In genomic region chr1:169529068-169529642, GRCh38 we compare ENCODE assay signal across 10 cellular contexts. TPM values are rescaled to one million over a fixed set of nuclear protein-coding genes. Genes with fewer than 3 reads are reported as not detected.
DNase-seq lines count a peak whose midpoint lies in the region; ATAC-seq and TF ChIP-seq lines count a peak whose summit lies in the region.
"Had no signal": no experiment of that assay in that cellular context is flagged by ENCODE, and none has a peak within 500 bp of the region (broad histone marks: within the 10 kb centered on the region; RNA-seq: fewer than 3 reads in every experiment).

No MANE protein-coding gene starts in this region.

- H3K4me3 ChIP-seq in OCI-LY3 (ENCODE audit: low read length) (peak overlapping the region; percentile 58), hepatocyte (no peak overlapping the region), thyroid gland (replicated peaks in 1 of 3) (no peak overlapping the region), dorsolateral prefrontal cortex (no peak overlapping the region)

- H2AFZ ChIP-seq in OCI-LY3 (ENCODE audit: low read depth, low read length) (no peak overlapping the region), hepatocyte (no peak overlapping the region)

- TF ChIP-seq CTCF in OCI-LY3 (IDR thresholded peaks at IDR 0.05; ENCODE audit: low read depth, low read length) (no peak), hepatocyte (IDR thresholded peaks at IDR 0.05; ENCODE audit: poor library complexity) (no peak), thyroid gland (IDR thresholded peaks at IDR 0.05) (no peak), dorsolateral prefrontal cortex (IDR thresholded peaks at IDR 0.05 in 54 of 56, conservative IDR thresholded peaks at IDR 0.05 in 2 of 56; ENCODE audit: low read depth in 1 of 56, partially characterized antibody in 56 of 56) (no peak)

- 23% methylated on average over 3 of the region's 3 CpGs for WGBS in hepatocyte (ENCODE audit: low lambda C conversion rate, missing lambda C conversion rate)
- 24 to 26% methylated on average over 3 of the region's 3 CpGs for WGBS in thyroid gland, 2 donors

- peak in 1 of 2 donors; percentile 74 for TF ChIP-seq POLR2A in thyroid gland (IDR thresholded peaks at IDR 0.05)

- no peaks in the 10 kb centered on the region for H3K9me2 ChIP-seq in hepatocyte (replicated peaks; ENCODE audit: insufficient read depth)

- H4K20me1 ChIP-seq in OCI-LY3 (ENCODE audit: insufficient read depth, low read length) (no peaks in the 10 kb centered on the region), hepatocyte (ENCODE audit: insufficient read depth, poor library complexity, severe bottlenecking) (no peaks in the 10 kb centered on the region)

- peak overlapping the region; percentile 95 for H3K27ac ChIP-seq in OCI-LY3 (ENCODE audit: low read length)
- peak overlapping the region; percentile 89 for H3K27ac ChIP-seq in hepatocyte
- peak overlapping the region; percentile 86 to 97 (median 91) for H3K27ac ChIP-seq in thyroid gland
- H3K27ac ChIP-seq in dorsolateral prefrontal cortex = no peak overlapping the region

- no peaks in the 10 kb centered on the region for H3K9me3 ChIP-seq in OCI-LY3 (ENCODE audit: insufficient read depth, low read length)
- H3K9me3 ChIP-seq in hepatocyte (ENCODE audit: low read depth) = no peaks in the 10 kb centered on the region
- H3K9me3 ChIP-seq in thyroid gland = no peaks in the 10 kb centered on the region

- H3K9ac ChIP-seq in OCI-LY3 (ENCODE audit: low read length) = peak overlapping the region; percentile 68

- intact Hi-C loops in thyroid gland (cut with DNase I) (no loop called here), dorsolateral prefrontal cortex (cut with DNase I) (no loop called here)

- H3K36me3 ChIP-seq in OCI-LY3 (replicated peaks; ENCODE audit: low read depth, low read length) = peaks cover 83% of the 10 kb centered on the region
- H3K36me3 ChIP-seq in hepatocyte (replicated peaks; ENCODE audit: insufficient read depth, low read depth) = no peaks in the 10 kb centered on the region
- no peaks in the 10 kb centered on the region for H3K36me3 ChIP-seq in thyroid gland

- H3K4me2 ChIP-seq in OCI-LY3 (ENCODE audit: low read length) (peak overlapping the region; percentile 83), hepatocyte (peak overlapping the region; percentile 67)

- DNase-seq in NCI-H2107 treated with DMSO at 0.1 percent for 48 hours (lab: John Stamatoyannopoulos, UW; ENCODE audit: unreplicated experiment) = peak; percentile 69
- no peak for DNase-seq in NCI-H2107 (lab: John Stamatoyannopoulos, UW)
- DNase-seq in hepatocyte (ENCODE audit: low spot score) = peak; percentile 77
- peak; percentile 84 to 85 for DNase-seq in thyroid gland
- no peak for DNase-seq in dorsolateral prefrontal cortex
- no peak for DNase-seq in AG20443 (ENCODE audit: low spot score)

- no peaks in the 10 kb centered on the region for H3K27me3 ChIP-seq in OCI-LY3 (ENCODE audit: low read depth, low read length)
- no peaks in the 10 kb centered on the region for H3K27me3 ChIP-seq in hepatocyte
- no peaks in the 10 kb centered on the region for H3K27me3 ChIP-seq in thyroid gland
- no peaks in the 10 kb centered on the region for H3K27me3 ChIP-seq in dorsolateral prefrontal cortex

- ATAC-seq in GM21423 (IDR thresholded peaks at IDR 0.05; ENCODE audit: unreplicated experiment) = no peak

- H3K79me2 ChIP-seq in OCI-LY3 (ENCODE audit: low read length) (peaks cover 59% of the 10 kb centered on the region), hepatocyte (no peaks in the 10 kb centered on the region)

- H3K4me1 ChIP-seq in OCI-LY3 (ENCODE audit: low read length) (peaks cover 74% of the 10 kb centered on the region), hepatocyte (ENCODE audit: insufficient read depth) (peaks cover 40% of the 10 kb centered on the region), thyroid gland (peaks cover 7 to 42% of the 10 kb centered on the region in 2 donors)

RNA-seq across cellular contexts. Expression of gene SLC19A2, which starts 43.4 kb away (rescaled TPM):
- 41.7 and 45.0 TPM in 2 replicates for total RNA-seq in hepatocyte
- polyA plus RNA-seq in hepatocyte = 15.0 and 16.3 TPM in 2 replicates
- total RNA-seq in thyroid gland = 10 to 100 TPM; 19.0 to 41.0 (median 27.8) TPM
- total RNA-seq in dorsolateral prefrontal cortex = 10 to 100 TPM in 7 of 120 experiments, 1 to 10 TPM in 113; 4.5 to 12.7 (median 7.8) TPM

RNA-seq across cellular contexts. Expression of gene F5, which starts 57.1 kb away (rescaled TPM):
- 24.0 and 34.2 TPM in 2 replicates for total RNA-seq in hepatocyte
- polyA plus RNA-seq in hepatocyte = 20.4 and 21.5 TPM in 2 replicates
- 1 to 10 TPM in 3 of 4 donors, under 1 TPM in 1; 0.79 to 3.0 (median 1.8) TPM for total RNA-seq in thyroid gland
- total RNA-seq in dorsolateral prefrontal cortex = 1 to 10 TPM in 81 of 120 experiments, under 1 TPM in 39; 0.24 to 5.8 (median 1.4) TPM
- total RNA-seq: A673, NCI-H460 had no signal

Comparison
In these comparisons a context has a peak if more than half of its experiments do, and no peak if none do; other contexts are left out.
1. DNase-seq: peak in NCI-H2107 treated with DMSO at 0.1 percent for 48 hours (single experiment), hepatocyte (single experiment) and thyroid gland (2 of 2); none in NCI-H2107 (single experiment), dorsolateral prefrontal cortex (0 of 10) and AG20443 (single experiment).
2. H3K27ac ChIP-seq: peak in OCI-LY3 (single experiment), hepatocyte (single experiment) and thyroid gland (3 of 3); none in dorsolateral prefrontal cortex (0 of 59).